1 cellular context compared by ENCODE assay signal in the genomic region with DNA sequence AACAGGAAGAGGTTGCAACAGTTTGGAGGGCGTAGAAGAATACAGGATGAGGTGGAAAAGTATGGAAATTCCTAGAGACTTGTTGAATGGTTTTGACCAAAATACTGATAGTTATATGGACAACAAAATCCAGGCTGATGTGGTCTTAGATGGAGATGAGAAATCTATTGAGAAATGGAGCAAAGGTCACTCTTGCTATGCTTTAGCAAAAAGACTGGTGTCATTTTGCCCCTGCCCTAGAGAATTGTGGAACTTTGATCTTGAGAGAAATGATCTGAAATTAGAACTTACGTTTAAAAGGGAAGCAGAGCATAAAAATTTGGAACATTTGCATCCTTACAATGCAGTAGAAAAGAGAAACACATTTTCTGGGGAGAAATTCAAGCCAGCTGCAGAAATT.
A peak's percentile ranks its signal among the peaks of the same experiment; 100 is the strongest.
TF ChIP-seq lines count a peak whose summit lies in the region.

No MANE protein-coding gene starts in this region.

TF ChIP-seq in HepG2, 621 proteins besides CTCF, POLR2A, EP300 and RAD21 (continued from another document):
- peak; percentile 24; the same call in 1 of the 2 replicates for TF ChIP-seq CEBPB (IDR thresholded peaks at IDR 0.05; ENCODE audit: borderline replicate concordance, low read depth, low read length)
- no peak for TF ChIP-seq ARNT2 (CRISPR knock-in tag; IDR thresholded peaks at IDR 0.05; ENCODE audit: low read depth)
- TF ChIP-seq HOMEZ (CRISPR knock-in tag; IDR thresholded peaks at IDR 0.05; ENCODE audit: low read depth) = peak; percentile 29; the same call in 1 of the 2 replicates
